ENCODE assay signal across 24 cellular contexts in genomic region chr2:218861645-218862318, GRCh38. TPM values are rescaled to one million over a fixed set of nuclear protein-coding genes. Genes with fewer than 3 reads are reported as not detected.
DNase-seq lines count a peak whose midpoint lies in the region; ATAC-seq, FAIRE-seq and TF ChIP-seq lines count a peak whose summit lies in the region.
"Had no signal": no experiment of that assay in that cellular context is flagged by ENCODE, and none has a peak within 500 bp of the region (broad histone marks: within the 10 kb centered on the region; RNA-seq: fewer than 3 reads in every experiment).

No MANE protein-coding gene starts in this region.

- no peak overlapping the region for H4K91ac ChIP-seq in trophoblast cell (ENCODE audit: low read depth, low read length)

- peaks cover 11% of the 10 kb centered on the region for H3K79me1 ChIP-seq in trophoblast cell (ENCODE audit: low read length)

- TF ChIP-seq RAD21 in GM12878 (IDR thresholded peaks at IDR 0.05; ENCODE audit: insufficient read depth, low read depth, low read length), result no peak

- H3K36me3 ChIP-seq in H7 (replicated peaks; ENCODE audit: control insufficient read depth, insufficient read depth, low read length) (no peaks in the 10 kb centered on the region), GM12878 (ENCODE audit: control insufficient read depth in 2 of 2, insufficient read depth in 2 of 2, low read length in 1 of 2) (no peaks in the 10 kb centered on the region), trophoblast cell (ENCODE audit: control insufficient read depth in 1 of 2, insufficient read depth in 2 of 2, low read length in 2 of 2) (peaks cover 0 to 2% of the 10 kb centered on the region in 2 experiments)
- H3K36me3 ChIP-seq: BLaER1 treated with 17β-estradiol and CSF1 and Interleukin-3, amounts not matched to agents 10 nM and 100 nM; neutrophil; SJSA1; uterus had no signal

- no peaks in the 10 kb centered on the region for H3K9me3 Mint-ChIP-seq in activated naive CD8-positive, alpha-beta T cell (ENCODE audit: low read depth)
- no peaks in the 10 kb centered on the region for H3K9me3 Mint-ChIP-seq in activated naive CD8-positive, alpha-beta T cell treated with anti-CD3 and anti-CD28 coated beads, Interleukin-2, amount 50 U/mL, for 24 hours
- H3K9me3 Mint-ChIP-seq: activated CD4-positive, alpha-beta T cell treated with anti-CD3 and anti-CD28 coated beads, Interleukin-2, amount 10 ng/mL, durations not matched to agents 7 days and 5 days; activated naive CD4-positive, alpha-beta T cell treated with anti-CD3 and anti-CD28 coated beads for 36 hours had no signal

- no peaks in the 10 kb centered on the region for H3K36me3 Mint-ChIP-seq in activated naive CD8-positive, alpha-beta T cell
- no peaks in the 10 kb centered on the region for H3K36me3 Mint-ChIP-seq in activated naive CD8-positive, alpha-beta T cell treated with anti-CD3 and anti-CD28 coated beads, Interleukin-2, amount 50 U/mL, for 24 hours (ENCODE audit: low read depth)

- no peak overlapping the region for H2AK5ac ChIP-seq in trophoblast cell (ENCODE audit: low read length)

- no peak overlapping the region for H3K18ac ChIP-seq in trophoblast cell (ENCODE audit: low read length)

- WGBS in GM12878 (ENCODE audit: insufficient coverage, insufficient replicate concordance, low lambda C conversion rate, missing lambda C conversion rate), result 64% methylated on average over 6 of the region's 7 CpGs
- no CpG with 5 or more reads among the region's 7 CpGs for WGBS in trophoblast cell (ENCODE audit: extremely low coverage, insufficient coverage, insufficient read length)

- POLR2A ChIA-PET in GM12878 (lab: Charles Lee), result no interaction called here

- intact Hi-C loops in GM12878 (cut with micrococcal nuclease; ENCODE audit: unreplicated experiment), result no loop called here

- H2AFZ ChIP-seq in GM12878 (ENCODE audit: control insufficient read depth, low read depth, low read length) (no peak overlapping the region), trophoblast cell (ENCODE audit: insufficient read depth, low read length, poor library complexity) (no peak overlapping the region)

- H3K27ac Mint-ChIP-seq in activated naive CD8-positive, alpha-beta T cell, result no peak overlapping the region
- H3K27ac Mint-ChIP-seq in activated naive CD8-positive, alpha-beta T cell treated with anti-CD3 and anti-CD28 coated beads, Interleukin-2, amount 50 U/mL, for 24 hours, result no peak overlapping the region
- H3K27ac Mint-ChIP-seq: activated CD4-positive, alpha-beta T cell treated with anti-CD3 and anti-CD28 coated beads, Interleukin-2, amount 10 ng/mL, durations not matched to agents 7 days and 5 days; activated naive CD4-positive, alpha-beta T cell treated with anti-CD3 and anti-CD28 coated beads for 36 hours had no signal

- DNase-seq in activated naive CD8-positive, alpha-beta T cell treated with anti-CD3 and anti-CD28 coated beads, Interleukin-2, amount 50 U/mL, for 24 hours, result no peak
- DNase-seq in H7 (peak; percentile 27), GM12878 (ENCODE audit: low read depth, low spot score) (no peak), trophoblast cell (no peak), mesenteric fat pad (ENCODE audit: low spot score) (no peak), NCI-H2107 treated with DMSO at 0.1 percent for 48 hours (lab: John Stamatoyannopoulos, UW; ENCODE audit: unreplicated experiment) (no peak), ureter (ENCODE audit: low spot score) (no peak)
- DNase-seq: activated CD4-positive, alpha-beta T cell treated with anti-CD3 and anti-CD28 coated beads, Interleukin-2, amount 10 ng/mL, durations not matched to agents 7 days and 5 days; activated naive CD4-positive, alpha-beta T cell treated with anti-CD3 and anti-CD28 coated beads for 36 hours; activated T-cell treated with anti-CD3 and anti-CD28 coated beads for 4 hours; cerebellar nuclear complex; hippocampal formation; NCI-H1417 treated with DMSO at 0.1 percent for 48 hours; NK-92 treated with Interleukin-12 subunit alpha and Interleukin-12 subunit beta, amount 100 ng/mL, for 24 hours; T-helper 1 cell had no signal

- H2BK120ac ChIP-seq in trophoblast cell (ENCODE audit: insufficient read depth, low read length, poor library complexity), result no peak overlapping the region

- no peak for TF ChIP-seq POLR2A in GM12878 (IDR thresholded peaks at IDR 0.05; ENCODE audit: low read depth, low read length)

- H3K9ac ChIP-seq in GM12878 (ENCODE audit: control insufficient read depth, insufficient read depth, low read length) (no peak overlapping the region), trophoblast cell (ENCODE audit: low read length) (no peak overlapping the region)
- H3K9ac ChIP-seq: BLaER1 treated with 17β-estradiol and CSF1 and Interleukin-3, amounts not matched to agents 10 nM and 100 nM had no signal

- SMC1A ChIA-PET in GM12878 (lab: Charles Lee; ENCODE audit: uncharacterized antibody, unreplicated experiment), result no interaction called here

- no peak overlapping the region for H3K23ac ChIP-seq in trophoblast cell (ENCODE audit: low read length)

- H3K4ac ChIP-seq in trophoblast cell (ENCODE audit: low read depth, low read length), result peak overlapping the region; percentile 31

- no peaks in the 10 kb centered on the region for H3K79me2 ChIP-seq in GM12878 (ENCODE audit: control insufficient read depth, insufficient read depth, low read length)
- H3K79me2 ChIP-seq in trophoblast cell (ENCODE audit: control insufficient read depth, insufficient read depth, low read length, poor library complexity), result peaks cover 5% of the 10 kb centered on the region

- H2BK12ac ChIP-seq in trophoblast cell (ENCODE audit: low read length), result no peak overlapping the region

- no peaks in the 10 kb centered on the region for H3K9me3 ChIP-seq in GM12878 (replicated peaks; ENCODE audit: control insufficient read depth, insufficient read depth, low read length)
- H3K9me3 ChIP-seq in trophoblast cell (ENCODE audit: insufficient read depth, low read depth, low read length), result no peaks in the 10 kb centered on the region
- H3K9me3 ChIP-seq: BLaER1 treated with 17β-estradiol and CSF1 and Interleukin-3, amounts not matched to agents 10 nM and 100 nM; neutrophil; SJSA1; uterus had no signal

- ATAC-seq in activated naive CD8-positive, alpha-beta T cell treated with anti-CD3 and anti-CD28 coated beads, Interleukin-2, amount 50 U/mL, for 24 hours, result no peak
- ATAC-seq in GM12878, result 0 out of 3 replicates have a peak, but pooled peaks have one; percentile 13

- no peak for TF ChIP-seq EP300 in GM12878 (IDR thresholded peaks at IDR 0.05; ENCODE audit: borderline replicate concordance in 1 of 2, control insufficient read depth in 1 of 2, low read depth in 2 of 2, low read length in 2 of 2)

- in situ Hi-C loops in GM12878 (cut with MboI), result no loop called here

- H3K4me1 ChIP-seq in GM12878 (ENCODE audit: control insufficient read depth, insufficient read depth, low read length) (no peaks in the 10 kb centered on the region), trophoblast cell (ENCODE audit: control insufficient read depth in 1 of 2, insufficient read depth in 2 of 2, low read length in 2 of 2) (peaks cover 51 to 57% of the 10 kb centered on the region in 2 experiments)

- H4K8ac ChIP-seq in trophoblast cell (ENCODE audit: low read depth, low read length), result no peak overlapping the region

- no peak for FAIRE-seq in GM12878 (lab: Jason Lieb, UNC)
- FAIRE-seq: astrocyte had no signal

- no TSS peak for BruUV-seq in GM12878 (replicated peaks; lab: Mats Ljungman, UMichigan)

- TF ChIP-seq CTCF in GM12878 (IDR thresholded peaks at IDR 0.05 in 2 of 3, conservative IDR thresholded peaks at IDR 0.05 in 1 of 3; ENCODE audit: control insufficient read depth in 2 of 3, extremely low read depth in 1 of 3, insufficient read depth in 1 of 3, low read depth in 3 of 3, low read length in 3 of 3), result no peak

- no peak overlapping the region for H4K12ac ChIP-seq in trophoblast cell (ENCODE audit: low read depth, low read length)

- peak overlapping the region; percentile 11 for H3K4me3 Mint-ChIP-seq in activated naive CD8-positive, alpha-beta T cell
- no peak overlapping the region for H3K4me3 Mint-ChIP-seq in activated naive CD8-positive, alpha-beta T cell treated with anti-CD3 and anti-CD28 coated beads, Interleukin-2, amount 50 U/mL, for 24 hours
- H3K4me3 Mint-ChIP-seq: activated CD4-positive, alpha-beta T cell treated with anti-CD3 and anti-CD28 coated beads, Interleukin-2, amount 10 ng/mL, durations not matched to agents 7 days and 5 days; activated naive CD4-positive, alpha-beta T cell treated with anti-CD3 and anti-CD28 coated beads for 36 hours had no signal

- H3K27ac ChIP-seq in GM12878 (ENCODE audit: control insufficient read depth, insufficient read depth) (no peak overlapping the region), trophoblast cell (ENCODE audit: low read depth, low read length) (no peak overlapping the region)
- H3K27ac ChIP-seq: BLaER1 treated with 17β-estradiol and CSF1 and Interleukin-3, amounts not matched to agents 10 nM and 100 nM; neutrophil; SJSA1; uterus had no signal

- no peak overlapping the region for H3K4me3 ChIP-seq in H7 (ENCODE audit: insufficient read depth, low read depth, low read length)
- H3K4me3 ChIP-seq in GM12878, result no peak overlapping the region
- no peak overlapping the region for H3K4me3 ChIP-seq in trophoblast cell (ENCODE audit: low read depth, low read length)
- H3K4me3 ChIP-seq: SJSA1, uterus had no signal

- RAD21 ChIA-PET in GM12878 (lab: Charles Lee; ENCODE audit: unreplicated experiment), result interaction anchor here (1.4 to 1.8 kb wide), 2 partner anchors 15 to 37 kb away, joined by 4 to 6 read pairs; no protein-coding TSS in a partner anchor

- H3K14ac ChIP-seq in trophoblast cell (ENCODE audit: low read length), result no peak overlapping the region

- H3K27me3 ChIP-seq in H7 (ENCODE audit: control insufficient read depth, insufficient read depth, low read length), result peaks cover 83% of the 10 kb centered on the region
- peaks cover 17 to 24% of the 10 kb centered on the region in 2 experiments for H3K27me3 ChIP-seq in GM12878 (replicated peaks in 1 of 2; ENCODE audit: control insufficient read depth in 2 of 2, insufficient read depth in 2 of 2, low read length in 1 of 2)
- no peaks in the 10 kb centered on the region for H3K27me3 ChIP-seq in trophoblast cell (ENCODE audit: insufficient read depth, low read length)

- H3K4me2 ChIP-seq in GM12878 (ENCODE audit: control insufficient read depth, insufficient read depth), result no peak overlapping the region
- peak overlapping the region; percentile 52 for H3K4me2 ChIP-seq in trophoblast cell (ENCODE audit: low read length)

- CTCF ChIA-PET in GM12878 (lab: Yijun Ruan, JAX), result interaction anchor here (1.3 kb wide), 1 partner anchor 298 kb away, joined by 3 read pairs; no protein-coding TSS in a partner anchor

- peaks cover 42% of the 10 kb centered on the region for H3K27me3 Mint-ChIP-seq in activated naive CD8-positive, alpha-beta T cell
- peaks cover 69% of the 10 kb centered on the region for H3K27me3 Mint-ChIP-seq in activated naive CD8-positive, alpha-beta T cell treated with anti-CD3 and anti-CD28 coated beads, Interleukin-2, amount 50 U/mL, for 24 hours

- H3K4me1 Mint-ChIP-seq in activated naive CD8-positive, alpha-beta T cell (ENCODE audit: low read depth), result peaks cover 23% of the 10 kb centered on the region
- H3K4me1 Mint-ChIP-seq in activated naive CD8-positive, alpha-beta T cell treated with anti-CD3 and anti-CD28 coated beads, Interleukin-2, amount 50 U/mL, for 24 hours, result peaks cover 13% of the 10 kb centered on the region

- no peak overlapping the region for H2BK5ac ChIP-seq in trophoblast cell (ENCODE audit: low read depth, low read length, poor library complexity)

- H4K20me1 ChIP-seq in GM12878 (ENCODE audit: control insufficient read depth, insufficient read depth), result no peaks in the 10 kb centered on the region

RNA-seq across cellular contexts. Expression of gene WNT6, which starts 2.2 kb away (rescaled TPM):
- total RNA-seq in H7 (2014; rRNA removed; shearing (Covaris generic)), result not detected in 2 replicates
- total RNA-seq in GM12878 (2013; cell fraction: nucleolus; rRNA removed), result not detected in 2 replicates
- total RNA-seq in GM12878 (2014; rRNA removed), result 0.11 TPM in 1 of 2 replicates, not detected in the other
- not detected in 2 replicates for total RNA-seq in GM12878 (2014; rRNA removed; fragmentation: Illumina TruSeq; extraction: Trizol)
- 0.44 TPM in 1 of 2 replicates, not detected in the other for total RNA-seq in GM12878 (2021)
- polyA plus RNA-seq in GM12878 (2011; ENCODE audit: low read depth), result not detected
- polyA plus RNA-seq in GM12878 (2011; rRNA removed), result 0.06 and 0.15 TPM in 2 replicates
- 0.40 and 0.72 TPM in 2 replicates for polyA plus RNA-seq in GM12878 (2011; cell fraction: cytosol; rRNA removed)
- polyA plus RNA-seq in GM12878 (2011; cell fraction: nucleus; rRNA removed), result 1.4 and 1.7 TPM in 2 replicates
- 0.10 TPM in 1 of 2 replicates, not detected in the other for polyA plus RNA-seq in GM12878 (2012)
- polyA plus RNA-seq in GM12878 (2014; fragmentation: Illumina TruSeq; extraction: Trizol), result not detected in 2 replicates
- not detected for polyA plus RNA-seq in GM12878 (2014; fragmentation: Nextera tagmentation; extraction: Ambion mirVana)
- polyA plus RNA-seq in GM12878 (2014; rRNA removed), result 0.22 TPM in 1 of 2 replicates, not detected in the other
- polyA plus RNA-seq in GM12878 (2016; fragmentation: Nextera tagmentation; extraction: Ambion mirVana), result under 1 TPM in 1 of 2 experiments, not detected in 1; 0.29 TPM
- not detected in 2 replicates for polyA minus RNA-seq in GM12878 (2011; rRNA and poly(A)+ RNA removed)
- polyA minus RNA-seq in GM12878 (2011; cell fraction: cytosol; rRNA and poly(A)+ RNA removed), result 0.52 and 0.67 TPM in 2 replicates
- polyA minus RNA-seq in GM12878 (2011; cell fraction: nucleus; rRNA and poly(A)+ RNA removed), result 0.48 and 0.77 TPM in 2 replicates
- polyA plus RNA-seq in trophoblast cell (2013), result 22.5 and 23.5 TPM in 2 replicates
- 0.90 TPM for total RNA-seq in mesenteric fat pad
- 0.78 TPM for total RNA-seq in ureter
- total RNA-seq: activated CD4-positive, alpha-beta T cell treated with anti-CD3 and anti-CD28 coated beads, Interleukin-2, amount 10 ng/mL, durations not matched to agents 7 days and 5 days; activated naive CD4-positive, alpha-beta T cell treated with anti-CD3 and anti-CD28 coated beads for 36 hours; epithelial cell of proximal tubule; SJSA1 had no signal

RNA-seq across cellular contexts. Expression of gene WNT10A, which starts 18.9 kb away (rescaled TPM):
- 0.33 TPM in 1 of 2 replicates, not detected in the other for total RNA-seq in H7 (2014; rRNA removed; shearing (Covaris generic))
- total RNA-seq in GM12878 (2013; cell fraction: nucleolus; rRNA removed), result 119 and 132 TPM in 2 replicates
- total RNA-seq in GM12878 (2014; rRNA removed) (17.7 and 18.9 TPM in 2 replicates), GM12878 (2014; rRNA removed; fragmentation: Illumina TruSeq; extraction: Trizol) (5.7 and 6.6 TPM in 2 replicates), GM12878 (2021) (20.6 and 20.7 TPM in 2 replicates), mesenteric fat pad (not detected), ureter (4.0 TPM)
- 12.0 TPM for polyA plus RNA-seq in GM12878 (2011; ENCODE audit: low read depth)
- polyA plus RNA-seq in GM12878 (2011; rRNA removed) (27.8 and 45.0 TPM in 2 replicates), GM12878 (2014; fragmentation: Illumina TruSeq; extraction: Trizol) (3.6 and 4.4 TPM in 2 replicates), GM12878 (2014; fragmentation: Nextera tagmentation; extraction: Ambion mirVana) (under 1 TPM; 0.61 to 0.93 TPM), GM12878 (2014; rRNA removed) (22.1 and 25.4 TPM in 2 replicates), GM12878 (2016; fragmentation: Nextera tagmentation; extraction: Ambion mirVana) (1 to 10 TPM; 5.3 to 7.2 TPM)
- polyA plus RNA-seq in GM12878 (2011; cell fraction: cytosol; rRNA removed), result 59.9 and 66.5 TPM in 2 replicates
- 246 and 304 TPM in 2 replicates for polyA plus RNA-seq in GM12878 (2011; cell fraction: nucleus; rRNA removed)
- polyA plus RNA-seq in GM12878 (2012), result 44.5 and 80.7 TPM in 2 replicates
- polyA minus RNA-seq in GM12878 (2011; rRNA and poly(A)+ RNA removed), result 28.0 and 66.0 TPM in 2 replicates
- 25.3 and 36.2 TPM in 2 replicates for polyA minus RNA-seq in GM12878 (2011; cell fraction: cytosol; rRNA and poly(A)+ RNA removed)
- polyA minus RNA-seq in GM12878 (2011; cell fraction: nucleus; rRNA and poly(A)+ RNA removed), result 83.1 and 124 TPM in 2 replicates
- 0.15 and 0.22 TPM in 2 replicates for polyA plus RNA-seq in trophoblast cell (2013)
- total RNA-seq: H4, SJSA1 had no signal

RNA-seq across cellular contexts. Expression of gene PRKAG3, which starts 30.2 kb away (rescaled TPM):
- not detected in 2 replicates for total RNA-seq in H7 (2014; rRNA removed; shearing (Covaris generic))
- total RNA-seq in GM12878 (2013; cell fraction: nucleolus; rRNA removed), result 0.17 TPM in 1 of 2 replicates, not detected in the other
- total RNA-seq in GM12878 (2014; rRNA removed) (0.06 TPM in 1 of 2 replicates, not detected in the other), GM12878 (2014; rRNA removed; fragmentation: Illumina TruSeq; extraction: Trizol) (not detected in 2 replicates), GM12878 (2021) (not detected in 2 replicates), mesenteric fat pad (not detected), ureter (not detected)
- polyA plus RNA-seq in GM12878 (2011; ENCODE audit: low read depth), result not detected
- polyA plus RNA-seq in GM12878 (2011; rRNA removed) (0.04 TPM in 1 of 2 replicates, not detected in the other), GM12878 (2014; fragmentation: Illumina TruSeq; extraction: Trizol) (0.10 TPM in 1 of 2 replicates, not detected in the other), GM12878 (2014; fragmentation: Nextera tagmentation; extraction: Ambion mirVana) (not detected), GM12878 (2014; rRNA removed) (0.12 TPM in 1 of 2 replicates, not detected in the other), GM12878 (2016; fragmentation: Nextera tagmentation; extraction: Ambion mirVana) (not detected)
- 0.04 TPM in 1 of 2 replicates, not detected in the other for polyA plus RNA-seq in GM12878 (2011; cell fraction: cytosol; rRNA removed)
- 0.46 and 0.56 TPM in 2 replicates for polyA plus RNA-seq in GM12878 (2011; cell fraction: nucleus; rRNA removed)
- polyA plus RNA-seq in GM12878 (2012), result not detected in 2 replicates
- 0.15 TPM in 1 of 2 replicates, not detected in the other for polyA minus RNA-seq in GM12878 (2011; rRNA and poly(A)+ RNA removed)
- polyA minus RNA-seq in GM12878 (2011; cell fraction: cytosol; rRNA and poly(A)+ RNA removed), result not detected in 2 replicates
- not detected in 2 replicates for polyA minus RNA-seq in GM12878 (2011; cell fraction: nucleus; rRNA and poly(A)+ RNA removed)
- not detected in 2 replicates for polyA plus RNA-seq in trophoblast cell (2013)
- total RNA-seq: activated CD4-positive, alpha-beta T cell treated with anti-CD3 and anti-CD28 coated beads, Interleukin-2, amount 10 ng/mL, durations not matched to agents 7 days and 5 days; activated naive CD4-positive, alpha-beta T cell treated with anti-CD3 and anti-CD28 coated beads for 36 hours; astrocyte; epithelial cell of proximal tubule; H4; mucosa of gallbladder; SJSA1; uterus had no signal
